Comparison of ENCODE assay signal across 37 cellular contexts in genomic region chr16:52742608-52743007, GRCh38.
DNase-seq lines count a peak whose midpoint lies in the region; ATAC-seq, FAIRE-seq and TF ChIP-seq lines count a peak whose summit lies in the region.
"Had no signal": no experiment of that assay in that cellular context is flagged by ENCODE, and none has a peak within 500 bp of the region (broad histone marks: within the 10 kb centered on the region; RNA-seq: fewer than 3 reads in every experiment).

No MANE protein-coding gene starts in this region.

- H3K36me3 ChIP-seq in HepG2 (replicated peaks in 1 of 2; ENCODE audit: control insufficient read depth in 1 of 2, insufficient read depth in 2 of 2, low read length in 2 of 2) (no peaks in the 10 kb centered on the region), liver (ENCODE audit: control insufficient read depth in 4 of 4, insufficient read depth in 3 of 4, low read depth in 1 of 4, low read length in 3 of 4) (no peaks in the 10 kb centered on the region), right lobe of liver (no peaks in the 10 kb centered on the region), kidney (ENCODE audit: control insufficient read depth in 1 of 2, insufficient read depth in 2 of 2, low read length in 2 of 2) (no peaks in the 10 kb centered on the region), WERI-Rb-1 (no peaks in the 10 kb centered on the region)
- H3K36me3 ChIP-seq: BE2C; BLaER1; BLaER1 treated with 17β-estradiol and CSF1 and Interleukin-3, amounts not matched to agents 10 nM and 100 nM had no signal

- H3K9ac ChIP-seq in HepG2 (ENCODE audit: insufficient read depth, low read depth, low read length) (no peak overlapping the region), liver (ENCODE audit: low read depth in 1 of 2, low read length in 2 of 2) (no peak overlapping the region), kidney (ENCODE audit: low read length in 2 of 2) (no peak overlapping the region)
- H3K9ac ChIP-seq: BLaER1; BLaER1 treated with 17β-estradiol and CSF1 and Interleukin-3, amounts not matched to agents 10 nM and 100 nM had no signal

- in situ Hi-C loops in HepG2 (cut with HindIII; ENCODE audit: extremely low pct_ligation_motif_present, low pct_unique_long_range_greater_than_20kb): no loop called here

- no peak overlapping the region for H2AFZ ChIP-seq in HepG2 (ENCODE audit: low read length)

- H3K4me1 Mint-ChIP-seq in glutamatergic neuron (ENCODE audit: low read depth, unreplicated experiment): peaks cover 13% of the 10 kb centered on the region
- H3K4me1 Mint-ChIP-seq: B cell; CD4-positive, CD25-positive, alpha-beta regulatory T cell; CD8-positive, alpha-beta memory T cell had no signal

- no peak overlapping the region for H3K27ac ChIP-seq in HepG2 (ENCODE audit: extremely low read length, insufficient read depth, low read length)
- no peak overlapping the region for H3K27ac ChIP-seq in liver (ENCODE audit: low read depth in 1 of 2, low read length in 2 of 2)
- peak overlapping the region in 1 of 3 donors; percentile 61 for H3K27ac ChIP-seq in right lobe of liver
- H3K27ac ChIP-seq in kidney (ENCODE audit: low read depth in 2 of 2, low read length in 2 of 2): no peak overlapping the region
- no peak overlapping the region for H3K27ac ChIP-seq in WERI-Rb-1
- H3K27ac ChIP-seq: 22Rv1; A549; BLaER1; BLaER1 treated with 17β-estradiol and CSF1 and Interleukin-3, amounts not matched to agents 10 nM and 100 nM; C4-2B had no signal

- H3K4me3 Mint-ChIP-seq in glutamatergic neuron (ENCODE audit: unreplicated experiment): no peak overlapping the region
- H3K4me3 Mint-ChIP-seq: B cell; CD14-positive monocyte; CD4-positive, alpha-beta memory T cell; CD4-positive, alpha-beta T cell; CD4-positive, CD25-positive, alpha-beta regulatory T cell; CD8-positive, alpha-beta memory T cell; CD8-positive, alpha-beta T cell had no signal

- H3K9me3 ChIP-seq in HepG2 (ENCODE audit: low read length) (no peaks in the 10 kb centered on the region), liver (ENCODE audit: control insufficient read depth in 4 of 4, low read length in 3 of 4) (no peaks in the 10 kb centered on the region), right lobe of liver (no peaks in the 10 kb centered on the region), kidney (ENCODE audit: control insufficient read depth in 1 of 2, low read length in 2 of 2) (no peaks in the 10 kb centered on the region), WERI-Rb-1 (ENCODE audit: severe bottlenecking) (no peaks in the 10 kb centered on the region)
- H3K9me3 ChIP-seq: A549, BE2C, BLaER1, Caco-2 had no signal

- no peak for DNase-seq in left lobe of liver (ENCODE audit: low spot score)
- DNase-seq in HepG2 (ENCODE audit: low spot score): peak; percentile 48
- DNase-seq in right lobe of liver: no peak
- no peak for DNase-seq in glutamatergic neuron
- DNase-seq in kidney: no peak
- DNase-seq in WERI-Rb-1: no peak
- DNase-seq: 8988T; ACHN; AML-193; BE2C; C1 segment of cervical spinal cord; Caco-2; Calu3; CD4-positive, alpha-beta memory T cell; CD4-positive, alpha-beta T cell; CD4-positive, CD25-positive, alpha-beta regulatory T cell; CD8-positive, alpha-beta memory T cell; CD8-positive, alpha-beta T cell; COR-L47; DMS 273 treated with DMSO at 0.1 percent for 48 hours; DMS153; DMS53; DMS79; DMS79 treated with DMSO at 0.1 percent for 48 hours; DND-41; EL had no signal

- BruUV-seq in HepG2 (replicated peaks; lab: Mats Ljungman, UMichigan): no TSS peak

- H3K4me3 ChIP-seq in HepG2 (replicated peaks in 1 of 3; ENCODE audit: insufficient read depth in 1 of 3, low read depth in 2 of 3, low read length in 3 of 3) (no peak overlapping the region), liver (ENCODE audit: low read depth in 1 of 3, low read length in 3 of 3) (no peak overlapping the region), right lobe of liver (no peak overlapping the region), kidney (ENCODE audit: low read length in 2 of 2) (no peak overlapping the region), WERI-Rb-1 (ENCODE audit: low read depth, low read length) (no peak overlapping the region)
- H3K4me3 ChIP-seq: A549; BLaER1; BLaER1 treated with 17β-estradiol and CSF1 and Interleukin-3, amounts not matched to agents 10 nM and 100 nM had no signal

- H3K4me1 ChIP-seq in HepG2 (ENCODE audit: insufficient read depth, low read length) (peaks cover 16% of the 10 kb centered on the region), liver (ENCODE audit: control insufficient read depth in 4 of 4, insufficient read depth in 4 of 4, low read length in 3 of 4) (peaks cover 0 to 3% (median 0%) of the 10 kb centered on the region in 4 donors), right lobe of liver (peaks cover 0 to 8% (median 2%) of the 10 kb centered on the region in 4 donors), kidney (ENCODE audit: control insufficient read depth in 1 of 2, insufficient read depth in 1 of 2, low read depth in 1 of 2, low read length in 2 of 2) (no peaks in the 10 kb centered on the region)
- H3K4me1 ChIP-seq: A549, BE2C, BLaER1, Caco-2 had no signal

- no peaks in the 10 kb centered on the region for H3K79me2 ChIP-seq in HepG2 (ENCODE audit: insufficient read depth, low read length)

- H3K27me3 ChIP-seq in HepG2 (ENCODE audit: control insufficient read depth in 1 of 2, insufficient read depth in 2 of 2, low read length in 2 of 2) (no peaks in the 10 kb centered on the region), liver (ENCODE audit: control insufficient read depth in 4 of 4, insufficient read depth in 4 of 4, low read length in 3 of 4) (no peaks in the 10 kb centered on the region), right lobe of liver (no peaks in the 10 kb centered on the region), WERI-Rb-1 (ENCODE audit: insufficient read depth, low read depth, severe bottlenecking) (no peaks in the 10 kb centered on the region)
- H3K27me3 ChIP-seq: BE2C; BLaER1; BLaER1 treated with 17β-estradiol and CSF1 and Interleukin-3, amounts not matched to agents 10 nM and 100 nM had no signal

- POLR2A ChIA-PET in HepG2 (lab: Yijun Ruan, JAX): interaction anchor here (1.4 kb wide), 1 partner anchor 131 kb away, joined by 6 read pairs; no protein-coding TSS in a partner anchor

- CTCF ChIA-PET in HepG2 (lab: Yijun Ruan, JAX; ENCODE audit: low intra/inter-chr PET ratio, low total read pairs): no interaction called here

- TF ChIP-seq CTCF in HepG2 (CRISPR knock-in tag; IDR thresholded peaks at IDR 0.05) (no peak), liver (IDR thresholded peaks at IDR 0.05; ENCODE audit: low read depth, low read length, missing input control) (no peak), right lobe of liver (IDR thresholded peaks at IDR 0.05) (no peak), glutamatergic neuron (IDR thresholded peaks at IDR 0.05; ENCODE audit: partially characterized antibody, unreplicated experiment) (no peak), kidney (IDR thresholded peaks at IDR 0.05; ENCODE audit: borderline replicate concordance, extremely low read depth, insufficient read depth) (no peak), WERI-Rb-1 (IDR thresholded peaks at IDR 0.05; ENCODE audit: low read depth, low read length) (no peak)

- FAIRE-seq in HepG2 (lab: Jason Lieb, UNC) (no peak), kidney (lab: Jason Lieb, UNC) (no peak)
- FAIRE-seq: A204.1, A549, D721Med had no signal

- H3K27me3 Mint-ChIP-seq in glutamatergic neuron (ENCODE audit: unreplicated experiment): peaks cover 4% of the 10 kb centered on the region
- H3K27me3 Mint-ChIP-seq: B cell; CD4-positive, alpha-beta T cell; CD4-positive, CD25-positive, alpha-beta regulatory T cell; CD8-positive, alpha-beta memory T cell had no signal

- no peak overlapping the region for H3K4me2 ChIP-seq in HepG2 (ENCODE audit: low read depth, low read length)
- H3K4me2 ChIP-seq: A549, BLaER1 had no signal

- WGBS in HepG2 (ENCODE audit: low lambda C conversion rate): 1% methylated on average over 3 of the region's 3 CpGs
- 47% methylated on average over 3 of the region's 3 CpGs for WGBS in liver
- WGBS in right lobe of liver (ENCODE audit: insufficient coverage, low coverage, low lambda C conversion rate, missing lambda C conversion rate): 38% methylated on average over 3 of the region's 3 CpGs

- intact Hi-C loops in HepG2 (cut with micrococcal nuclease; ENCODE audit: unreplicated experiment): no loop called here
- intact Hi-C loops in right lobe of liver (cut with DNase I): no loop called here
- intact Hi-C loops in kidney (cut with DNase I): no loop called here

- H3K9me3 Mint-ChIP-seq in glutamatergic neuron (ENCODE audit: unreplicated experiment): peaks cover 1% of the 10 kb centered on the region
- H3K9me3 Mint-ChIP-seq: CD8-positive, alpha-beta memory T cell had no signal

- ATAC-seq in left lobe of liver (peak; percentile 67), HepG2 (no peak), right lobe of liver (peak; percentile 56 to 90 (median 68)), HG02852 (IDR thresholded peaks at IDR 0.05; ENCODE audit: unreplicated experiment) (no peak)
- ATAC-seq: A549; CD8-positive, alpha-beta T cell had no signal

- H3K36me3 Mint-ChIP-seq in glutamatergic neuron (ENCODE audit: unreplicated experiment): peaks cover 6% of the 10 kb centered on the region
- H3K36me3 Mint-ChIP-seq: CD14-positive monocyte; CD4-positive, alpha-beta memory T cell; CD4-positive, CD25-positive, alpha-beta regulatory T cell; CD8-positive, alpha-beta T cell had no signal

- TF ChIP-seq RAD21 in HepG2 (CRISPR knock-in tag; IDR thresholded peaks at IDR 0.05): no peak
- TF ChIP-seq RAD21 in liver (IDR thresholded peaks at IDR 0.05): peak in 1 of 2 donors; percentile 13

- H4K20me1 ChIP-seq in HepG2 (ENCODE audit: insufficient read depth, low read length): no peaks in the 10 kb centered on the region
- H4K20me1 ChIP-seq: BLaER1; BLaER1 treated with 17β-estradiol and CSF1 and Interleukin-3, amounts not matched to agents 10 nM and 100 nM had no signal

- TF ChIP-seq EP300 in HepG2 (IDR thresholded peaks at IDR 0.05; ENCODE audit: low read depth in 2 of 2, low read length in 2 of 2): peak in 1 of 2 experiments; percentile 38; a peak in 1 of 4 replicates
- TF ChIP-seq EP300 in HepG2 (CRISPR knock-in tag; IDR thresholded peaks at IDR 0.05; ENCODE audit: borderline replicate concordance): no peak

- no peak overlapping the region for H3K27ac Mint-ChIP-seq in glutamatergic neuron (ENCODE audit: unreplicated experiment)
- H3K27ac Mint-ChIP-seq: B cell; CD14-positive monocyte; CD4-positive, alpha-beta memory T cell; CD4-positive, alpha-beta T cell; CD4-positive, CD25-positive, alpha-beta regulatory T cell; CD8-positive, alpha-beta memory T cell; CD8-positive, alpha-beta T cell had no signal

- TF ChIP-seq POLR2A in HepG2 (IDR thresholded peaks at IDR 0.05; ENCODE audit: insufficient read depth in 1 of 2, low read depth in 2 of 2, low read length in 2 of 2) (no peak), right lobe of liver (IDR thresholded peaks at IDR 0.05) (no peak)

TF ChIP-seq in HepG2, 621 proteins besides CTCF, POLR2A, EP300 and RAD21 (continues in another document):
- TF ChIP-seq SOX13 (IDR thresholded peaks at IDR 0.05) (no peak), SOX13 (CRISPR knock-in tag; conservative IDR thresholded peaks at IDR 0.05 in 1 of 2, IDR thresholded peaks at IDR 0.05 in 1 of 2) (no peak)

TF ChIP-seq in liver, 16 proteins besides CTCF, POLR2A, EP300 and RAD21 (continues in another document):
- TF ChIP-seq TAF1 (conservative IDR thresholded peaks at IDR 0.05): no peak
- no peak for TF ChIP-seq YY1 (IDR thresholded peaks at IDR 0.05)
- TF ChIP-seq HNF4G (IDR thresholded peaks at IDR 0.05): peak; percentile 28

Comparison
In these comparisons a context has a peak if more than half of its experiments do, and no peak if none do; other contexts are left out.
1. ATAC-seq: peak in left lobe of liver (single experiment) and right lobe of liver (4 of 4); none in HepG2 (single experiment) and HG02852 (single experiment).